ENCODE assay signal across 9 cellular contexts in genomic region chr7:7565746-7566650, GRCh38. TPM values are rescaled to one million over a fixed set of nuclear protein-coding genes. Genes with fewer than 3 reads are reported as not detected.
DNase-seq lines count a peak whose midpoint lies in the region; ATAC-seq and TF ChIP-seq lines count a peak whose summit lies in the region.
"Had no signal": no experiment of that assay in that cellular context is flagged by ENCODE, and none has a peak within 500 bp of the region (broad histone marks: within the 10 kb centered on the region; RNA-seq: fewer than 3 reads in every experiment).

No MANE protein-coding gene starts in this region.

- H3K9me3 ChIP-seq in PC-3 (ENCODE audit: low read length) (no peaks in the 10 kb centered on the region), gastroesophageal sphincter (no peaks in the 10 kb centered on the region), skeletal muscle satellite cell (replicated peaks; ENCODE audit: low read length) (no peaks in the 10 kb centered on the region)

- no peak for TF ChIP-seq CTCF in activated CD8-positive, alpha-beta T cell treated with anti-CD3 and anti-CD28 coated beads for 36 hours (IDR thresholded peaks at IDR 0.05)
- TF ChIP-seq CTCF in PC-3 (conservative IDR thresholded peaks at IDR 0.05; ENCODE audit: low read depth, low read length) = no peak
- no peak for TF ChIP-seq CTCF in gastroesophageal sphincter (IDR thresholded peaks at IDR 0.05)

- CTCF ChIA-PET in activated CD8-positive, alpha-beta T cell treated with anti-CD3 and anti-CD28 coated beads for 36 hours (lab: Charles Lee) = no interaction called here
- CTCF ChIA-PET in activated CD8-positive, alpha-beta T cell treated with anti-CD3 and anti-CD28 coated beads, Interleukin-2, amount 10 ng/mL, durations not matched to agents 7 days and 5 days (lab: Charles Lee) = interaction anchor here (0.5 to 0.8 kb wide), 2 partner anchors 9 to 345 kb away, joined by 3 read pairs; no protein-coding TSS in a partner anchor
- CTCF ChIA-PET in PC-3 (lab: Charles Lee) = no interaction called here

- H3K4me1 ChIP-seq in PC-3 (ENCODE audit: insufficient read depth, low read length) (peaks cover 57% of the 10 kb centered on the region), gastroesophageal sphincter (peaks cover 10 to 33% (median 11%) of the 10 kb centered on the region in 3 donors), skeletal muscle satellite cell (ENCODE audit: control insufficient read depth, insufficient read depth, low read length) (peaks cover 54% of the 10 kb centered on the region)

- peaks cover 38% of the 10 kb centered on the region for H3K79me2 ChIP-seq in PC-3 (ENCODE audit: low read length)

- H3K9me3 Mint-ChIP-seq in activated CD8-positive, alpha-beta T cell treated with anti-CD3 and anti-CD28 coated beads for 36 hours = no peaks in the 10 kb centered on the region
- no peaks in the 10 kb centered on the region for H3K9me3 Mint-ChIP-seq in activated CD8-positive, alpha-beta T cell treated with anti-CD3 and anti-CD28 coated beads, Interleukin-2, amount 10 ng/mL, durations not matched to agents 7 days and 5 days (ENCODE audit: insufficient read depth)
- H3K9me3 Mint-ChIP-seq: central memory CD8-positive, alpha-beta T cell had no signal

- no peaks in the 10 kb centered on the region for H3K27me3 Mint-ChIP-seq in activated CD8-positive, alpha-beta T cell treated with anti-CD3 and anti-CD28 coated beads for 36 hours
- no peaks in the 10 kb centered on the region for H3K27me3 Mint-ChIP-seq in activated CD8-positive, alpha-beta T cell treated with anti-CD3 and anti-CD28 coated beads, Interleukin-2, amount 10 ng/mL, durations not matched to agents 7 days and 5 days (ENCODE audit: low read depth)
- H3K27me3 Mint-ChIP-seq: central memory CD8-positive, alpha-beta T cell had no signal

- POLR2A ChIA-PET in activated CD8-positive, alpha-beta T cell treated with anti-CD3 and anti-CD28 coated beads for 36 hours (lab: Charles Lee) = interaction anchor here (0.6 to 0.9 kb wide), 2 partner anchors 25 to 296 kb away, joined by 3 read pairs; no protein-coding TSS in a partner anchor
- POLR2A ChIA-PET in activated CD8-positive, alpha-beta T cell treated with anti-CD3 and anti-CD28 coated beads, Interleukin-2, amount 10 ng/mL, durations not matched to agents 7 days and 5 days (lab: Charles Lee) = interaction anchor here (0.7 kb wide), 1 partner anchor 1012 kb away, joined by 4 read pairs; no protein-coding TSS in a partner anchor
- POLR2A ChIA-PET in PC-3 (lab: Charles Lee; ENCODE audit: unreplicated experiment) = interaction anchor here (0.6 to 0.7 kb wide), 3 partner anchors 43 to 290 kb away, joined by 3 to 7 read pairs (median 4); no protein-coding TSS in a partner anchor

- 82 to 88% methylated on average over 8 to 22 of the region's 26 CpGs for WGBS in gastroesophageal sphincter (ENCODE audit: low coverage in 1 of 2), 2 donors

- peak; percentile 9 for DNase-seq in activated CD8-positive, alpha-beta T cell treated with anti-CD3 and anti-CD28 coated beads for 36 hours
- DNase-seq in activated CD8-positive, alpha-beta T cell treated with anti-CD3 and anti-CD28 coated beads, Interleukin-2, amount 10 ng/mL, durations not matched to agents 7 days and 5 days = no peak
- DNase-seq in PC-3 = peak; percentile 90
- DNase-seq in midbrain (lab: John Stamatoyannopoulos, UW) = no peak
- DNase-seq in 8988T = no peak

- H3K27ac Mint-ChIP-seq in activated CD8-positive, alpha-beta T cell treated with anti-CD3 and anti-CD28 coated beads for 36 hours = no peak overlapping the region
- H3K27ac Mint-ChIP-seq in activated CD8-positive, alpha-beta T cell treated with anti-CD3 and anti-CD28 coated beads, Interleukin-2, amount 10 ng/mL, durations not matched to agents 7 days and 5 days = no peak overlapping the region

- intact Hi-C loops in activated CD8-positive, alpha-beta T cell treated with anti-CD3 and anti-CD28 coated beads for 36 hours (cut with micrococcal nuclease) = loop anchor here (5.0 kb wide), 2 partner anchors 76 to 384 kb away; partner anchors contain the start of genes C1GALT1 and UMAD1
- intact Hi-C loops in PC-3 (cut with micrococcal nuclease) = loop anchor here (2.0 kb wide), 1 partner anchor 75 kb away; the partner anchor contains the start of gene UMAD1

- peaks cover 31% of the 10 kb centered on the region for H3K36me3 Mint-ChIP-seq in activated CD8-positive, alpha-beta T cell treated with anti-CD3 and anti-CD28 coated beads for 36 hours (ENCODE audit: low read depth)
- H3K36me3 Mint-ChIP-seq in activated CD8-positive, alpha-beta T cell treated with anti-CD3 and anti-CD28 coated beads, Interleukin-2, amount 10 ng/mL, durations not matched to agents 7 days and 5 days (ENCODE audit: low read depth) = peaks cover 23% of the 10 kb centered on the region

- TSS peak; percentile 37 for BruUV-seq in PC-3 (replicated peaks; lab: Mats Ljungman, UMichigan)

- no peaks in the 10 kb centered on the region for H3K9me2 ChIP-seq in PC-3 (replicated peaks; ENCODE audit: low read length)

- no peak for TF ChIP-seq EP300 in gastroesophageal sphincter (IDR thresholded peaks at IDR 0.05)

- no peak overlapping the region for H3K4me3 Mint-ChIP-seq in activated CD8-positive, alpha-beta T cell treated with anti-CD3 and anti-CD28 coated beads for 36 hours
- H3K4me3 Mint-ChIP-seq in activated CD8-positive, alpha-beta T cell treated with anti-CD3 and anti-CD28 coated beads, Interleukin-2, amount 10 ng/mL, durations not matched to agents 7 days and 5 days = no peak overlapping the region
- H3K4me3 Mint-ChIP-seq: central memory CD8-positive, alpha-beta T cell had no signal

- no peak for TF ChIP-seq POLR2A in gastroesophageal sphincter (IDR thresholded peaks at IDR 0.05)

- H3K9ac ChIP-seq in PC-3 (ENCODE audit: low read length) (peak overlapping the region; percentile 89), skeletal muscle satellite cell (ENCODE audit: low read depth, low read length) (peak overlapping the region; percentile 94)

- peak overlapping the region; percentile 91 for H2AFZ ChIP-seq in PC-3 (ENCODE audit: low read length)

- peaks cover 6% of the 10 kb centered on the region for H3F3A ChIP-seq in PC-3 (ENCODE audit: low read length, unreplicated experiment)

- H3K27me3 ChIP-seq in PC-3 (ENCODE audit: low read length) (no peaks in the 10 kb centered on the region), gastroesophageal sphincter (no peaks in the 10 kb centered on the region), skeletal muscle satellite cell (ENCODE audit: control insufficient read depth, insufficient read depth, low read length) (no peaks in the 10 kb centered on the region)

- peak; percentile 0 for ATAC-seq in activated CD8-positive, alpha-beta T cell treated with anti-CD3 and anti-CD28 coated beads for 36 hours
- ATAC-seq in activated CD8-positive, alpha-beta T cell treated with anti-CD3 and anti-CD28 coated beads, Interleukin-2, amount 10 ng/mL, durations not matched to agents 7 days and 5 days = no peak
- ATAC-seq in HG02938 (IDR thresholded peaks at IDR 0.05; ENCODE audit: unreplicated experiment) (peak; percentile 23), PC-3 (peak; percentile 40), gastroesophageal sphincter (no peak)

- H3K4me3 ChIP-seq in PC-3 (ENCODE audit: low read length) = peak overlapping the region; percentile 86
- peak overlapping the region; percentile 77 to 95 for H3K4me3 ChIP-seq in gastroesophageal sphincter
- peak overlapping the region; percentile 81 for H3K4me3 ChIP-seq in skeletal muscle satellite cell (ENCODE audit: low read length)

- H3K27ac ChIP-seq in PC-3 (ENCODE audit: low read length) = peak overlapping the region; percentile 95
- peak overlapping the region; percentile 88 to 98 (median 95) for H3K27ac ChIP-seq in gastroesophageal sphincter

- H3K36me3 ChIP-seq in PC-3 (ENCODE audit: low read depth, low read length) = no peaks in the 10 kb centered on the region
- H3K36me3 ChIP-seq in gastroesophageal sphincter = peaks cover 0 to 7% of the 10 kb centered on the region in 2 donors
- peaks cover 31% of the 10 kb centered on the region for H3K36me3 ChIP-seq in skeletal muscle satellite cell (ENCODE audit: insufficient read depth, low read length)

- H3K4me1 Mint-ChIP-seq in activated CD8-positive, alpha-beta T cell treated with anti-CD3 and anti-CD28 coated beads for 36 hours (ENCODE audit: low read depth) = peaks cover 22% of the 10 kb centered on the region
- H3K4me1 Mint-ChIP-seq in activated CD8-positive, alpha-beta T cell treated with anti-CD3 and anti-CD28 coated beads, Interleukin-2, amount 10 ng/mL, durations not matched to agents 7 days and 5 days (ENCODE audit: low read depth) = peaks cover 30% of the 10 kb centered on the region

- peak overlapping the region; percentile 97 for H3K4me2 ChIP-seq in PC-3 (ENCODE audit: low read length)
- H3K4me2 ChIP-seq in skeletal muscle satellite cell (ENCODE audit: low read length) = peak overlapping the region; percentile 85

- H4K20me1 ChIP-seq in PC-3 (ENCODE audit: low read length) = no peaks in the 10 kb centered on the region

RNA-seq across cellular contexts. Expression of gene MIOS, which starts 0.7 kb away (rescaled TPM):
- 10 to 100 TPM; 63.0 to 67.3 TPM for total RNA-seq in activated CD8-positive, alpha-beta T cell treated with anti-CD3 and anti-CD28 coated beads for 36 hours
- 10 to 100 TPM; 37.1 to 39.8 TPM for total RNA-seq in activated CD8-positive, alpha-beta T cell treated with anti-CD3 and anti-CD28 coated beads, Interleukin-2, amount 10 ng/mL, durations not matched to agents 7 days and 5 days
- total RNA-seq in PC-3 (2014; rRNA removed) (18.6 and 26.6 TPM in 2 replicates), gastroesophageal sphincter (10 to 100 TPM; 24.2 to 40.3 (median 31.5) TPM)
- 74.3 and 89.7 TPM in 2 replicates for total RNA-seq in skeletal muscle satellite cell (2012; rRNA removed)

RNA-seq across cellular contexts. Expression of gene COL28A1, which starts 30.3 kb away (rescaled TPM):
- not detected for total RNA-seq in activated CD8-positive, alpha-beta T cell treated with anti-CD3 and anti-CD28 coated beads for 36 hours
- total RNA-seq in activated CD8-positive, alpha-beta T cell treated with anti-CD3 and anti-CD28 coated beads, Interleukin-2, amount 10 ng/mL, durations not matched to agents 7 days and 5 days = not detected
- total RNA-seq in PC-3 (2014; rRNA removed) (0.26 TPM in 1 of 2 replicates, not detected in the other), gastroesophageal sphincter (10 to 100 TPM; 12.5 to 21.3 (median 18.7) TPM)
- 0.51 and 0.87 TPM in 2 replicates for total RNA-seq in skeletal muscle satellite cell (2012; rRNA removed)

Comparison
In these comparisons a context has a peak if more than half of its experiments do, and no peak if none do; other contexts are left out.
1. ATAC-seq: peak in activated CD8-positive, alpha-beta T cell treated with anti-CD3 and anti-CD28 coated beads for 36 hours (single experiment), HG02938 (single experiment) and PC-3 (single experiment); none in activated CD8-positive, alpha-beta T cell treated with anti-CD3 and anti-CD28 coated beads, Interleukin-2, amount 10 ng/mL, durations not matched to agents 7 days and 5 days (single experiment) and gastroesophageal sphincter (single experiment).
2. DNase-seq: peak in activated CD8-positive, alpha-beta T cell treated with anti-CD3 and anti-CD28 coated beads for 36 hours (single experiment) and PC-3 (single experiment); none in activated CD8-positive, alpha-beta T cell treated with anti-CD3 and anti-CD28 coated beads, Interleukin-2, amount 10 ng/mL, durations not matched to agents 7 days and 5 days (single experiment), midbrain (single experiment) and 8988T (single experiment).
3. RNA of gene COL28A1, which starts 30.3 kb away (total RNA-seq): 12.5 to 21.3 TPM in gastroesophageal sphincter; 0.26 TPM in PC-3, not detected in activated CD8-positive, alpha-beta T cell treated with anti-CD3 and anti-CD28 coated beads, Interleukin-2, amount 10 ng/mL, durations not matched to agents 7 days and 5 days and not detected in activated CD8-positive, alpha-beta T cell treated with anti-CD3 and anti-CD28 coated beads for 36 hours; every median in the first group is over 10 times any median in the second.
4. Peak in every context shown above with its lines, with median percentiles within 50 percentile points of each other: H3K4me3 ChIP-seq.